In genomic region chr15:91589360-91589759, GRCh38 we compare ENCODE assay signal across 21 cellular contexts.
DNase-seq lines count a peak whose midpoint lies in the region; ATAC-seq lines count a peak whose summit lies in the region.
"Had no signal": no experiment of that assay in that cellular context is flagged by ENCODE, and none has a peak within 500 bp of the region (broad histone marks: within the 10 kb centered on the region; RNA-seq: fewer than 3 reads in every experiment).

No MANE protein-coding gene starts in this region.

- peaks cover 3% of the 10 kb centered on the region for H3K27me3 Mint-ChIP-seq in activated CD8-positive, alpha-beta memory T cell treated with anti-CD3 and anti-CD28 coated beads, Interleukin-2, amount 10 ng/mL, durations not matched to agents 7 days and 5 days
- peaks cover 16% of the 10 kb centered on the region for H3K27me3 Mint-ChIP-seq in activated T-helper 17 cell treated with anti-CD3 and anti-CD28 coated beads, Interleukin-2, amount 50 U/mL, for 72 hours

- H3K23ac ChIP-seq in mesendoderm (ENCODE audit: low read length), result no peak overlapping the region

- H3K9me3 ChIP-seq in Karpas-422 (ENCODE audit: low read length), result no peaks in the 10 kb centered on the region
- H3K9me3 ChIP-seq: adrenal gland, gastroesophageal sphincter, neutrophil had no signal

- no peak overlapping the region for H2BK15ac ChIP-seq in mesendoderm (replicated peaks; ENCODE audit: low read depth)

- no peak overlapping the region for H4K5ac ChIP-seq in mesendoderm (ENCODE audit: low read length)

- no peaks in the 10 kb centered on the region for H3K4me1 Mint-ChIP-seq in activated CD8-positive, alpha-beta memory T cell treated with anti-CD3 and anti-CD28 coated beads, Interleukin-2, amount 10 ng/mL, durations not matched to agents 7 days and 5 days
- no peaks in the 10 kb centered on the region for H3K4me1 Mint-ChIP-seq in activated T-helper 17 cell treated with anti-CD3 and anti-CD28 coated beads, Interleukin-2, amount 50 U/mL, for 72 hours
- H3K4me1 Mint-ChIP-seq: B cell; stimulated activated naive B cell treated with anti-CD40 and anti-IgM and Interleukin-4, amounts not matched to agents 10 μg/mL and 1 μg/mL and 100 μg/mL, for 72 hours had no signal

- H3K4me1 ChIP-seq in Karpas-422 (ENCODE audit: low read length) (no peaks in the 10 kb centered on the region), mesendoderm (ENCODE audit: control insufficient read depth, low read depth, low read length) (no peaks in the 10 kb centered on the region)
- H3K4me1 ChIP-seq: adrenal gland, gastroesophageal sphincter had no signal

- no peak overlapping the region for H2AK5ac ChIP-seq in mesendoderm (ENCODE audit: low read length)

- WGBS in mesendoderm (ENCODE audit: extremely low coverage, insufficient coverage, low lambda C conversion rate), result no CpG with 5 or more reads among the region's 3 CpGs

- no peak overlapping the region for H3K27ac Mint-ChIP-seq in activated CD8-positive, alpha-beta memory T cell treated with anti-CD3 and anti-CD28 coated beads, Interleukin-2, amount 10 ng/mL, durations not matched to agents 7 days and 5 days
- H3K27ac Mint-ChIP-seq in activated T-helper 17 cell treated with anti-CD3 and anti-CD28 coated beads, Interleukin-2, amount 50 U/mL, for 72 hours, result no peak overlapping the region
- H3K27ac Mint-ChIP-seq: B cell; stimulated activated naive B cell treated with anti-CD40 and anti-IgM and Interleukin-4, amounts not matched to agents 10 μg/mL and 1 μg/mL and 100 μg/mL, for 72 hours had no signal

- no peaks in the 10 kb centered on the region for H3K9me3 Mint-ChIP-seq in activated CD8-positive, alpha-beta memory T cell treated with anti-CD3 and anti-CD28 coated beads, Interleukin-2, amount 10 ng/mL, durations not matched to agents 7 days and 5 days (ENCODE audit: low read depth)
- H3K9me3 Mint-ChIP-seq in activated T-helper 17 cell treated with anti-CD3 and anti-CD28 coated beads, Interleukin-2, amount 50 U/mL, for 72 hours, result no peaks in the 10 kb centered on the region

- no peak overlapping the region for H3K9ac ChIP-seq in Karpas-422 (ENCODE audit: low read length)
- H3K9ac ChIP-seq in mesendoderm (ENCODE audit: low read length), result no peak overlapping the region
- H3K9ac ChIP-seq: GM23248 had no signal

- H3K9me2 ChIP-seq in Karpas-422 (replicated peaks; ENCODE audit: insufficient read depth, low read length), result no peaks in the 10 kb centered on the region

- H3K27me3 ChIP-seq in Karpas-422 (ENCODE audit: low read length) (no peaks in the 10 kb centered on the region), mesendoderm (ENCODE audit: insufficient read depth, low read length, poor library complexity) (no peaks in the 10 kb centered on the region)
- H3K27me3 ChIP-seq: neutrophil had no signal

- no peak overlapping the region for H2AFZ ChIP-seq in Karpas-422 (ENCODE audit: low read length)
- H2AFZ ChIP-seq: GM23248 had no signal

- no peak overlapping the region for H3K4ac ChIP-seq in mesendoderm (ENCODE audit: low read depth, low read length)

- H3K79me1 ChIP-seq in mesendoderm (ENCODE audit: low read length), result no peaks in the 10 kb centered on the region

- no peaks in the 10 kb centered on the region for H3K36me3 Mint-ChIP-seq in activated CD8-positive, alpha-beta memory T cell treated with anti-CD3 and anti-CD28 coated beads, Interleukin-2, amount 10 ng/mL, durations not matched to agents 7 days and 5 days
- H3K36me3 Mint-ChIP-seq in activated T-helper 17 cell treated with anti-CD3 and anti-CD28 coated beads, Interleukin-2, amount 50 U/mL, for 72 hours (ENCODE audit: low read depth), result no peaks in the 10 kb centered on the region
- H3K36me3 Mint-ChIP-seq: stimulated activated naive B cell treated with anti-CD40 and anti-IgM and Interleukin-4, amounts not matched to agents 10 μg/mL and 1 μg/mL and 100 μg/mL, for 72 hours had no signal

- H4K20me1 ChIP-seq in Karpas-422 (ENCODE audit: insufficient read depth, low read depth, low read length), result no peaks in the 10 kb centered on the region

- H3K27ac ChIP-seq in Karpas-422 (ENCODE audit: low read length) (no peak overlapping the region), mesendoderm (ENCODE audit: low read depth, low read length) (no peak overlapping the region)
- H3K27ac ChIP-seq: adrenal gland, gastroesophageal sphincter, GM23248, neutrophil had no signal

- H3K79me2 ChIP-seq in Karpas-422 (ENCODE audit: low read length), result no peaks in the 10 kb centered on the region
- no peaks in the 10 kb centered on the region for H3K79me2 ChIP-seq in mesendoderm (ENCODE audit: control insufficient read depth, insufficient read depth, low read length)

- H3K56ac ChIP-seq in mesendoderm (ENCODE audit: low read length), result no peak overlapping the region

- H2BK120ac ChIP-seq in mesendoderm (ENCODE audit: low read depth, low read length), result no peak overlapping the region

- no peak overlapping the region for H3K4me2 ChIP-seq in Karpas-422 (ENCODE audit: low read depth, low read length, poor library complexity, severe bottlenecking)
- H3K4me2 ChIP-seq in mesendoderm (ENCODE audit: low read length), result no peak overlapping the region

- DNase-seq in activated CD8-positive, alpha-beta memory T cell treated with anti-CD3 and anti-CD28 coated beads, Interleukin-2, amount 50 U/mL, for 24 hours (ENCODE audit: extremely low read depth), result peak; percentile 6
- no peak for DNase-seq in activated CD8-positive, alpha-beta memory T cell treated with anti-CD3 and anti-CD28 coated beads, Interleukin-2, amount 10 ng/mL, durations not matched to agents 7 days and 5 days
- DNase-seq in Karpas-422 (peak; percentile 47), mesendoderm (peak; percentile 18), NCI-H2196 treated with DMSO at 0.1 percent for 48 hours (lab: John Stamatoyannopoulos, UW; ENCODE audit: unreplicated experiment) (no peak), ACHN (no peak), epidermal melanocyte (ENCODE audit: insufficient read length, low spot score) (no peak)
- DNase-seq: adrenal gland; cerebellar nuclear complex; DMS153; GM23248; NCI-H1092 treated with DMSO at 0.1 percent for 48 hours; NCI-H2227 treated with DMSO at 0.1 percent for 48 hours; SHP77; stimulated activated naive B cell treated with anti-CD40 and anti-IgM and Interleukin-4, amounts not matched to agents 10 μg/mL and 1 μg/mL and 100 μg/mL, for 72 hours; T-helper 9 cell had no signal

- H4K8ac ChIP-seq in mesendoderm (ENCODE audit: low read depth, low read length), result no peak overlapping the region

- H3K4me3 Mint-ChIP-seq in activated CD8-positive, alpha-beta memory T cell treated with anti-CD3 and anti-CD28 coated beads, Interleukin-2, amount 10 ng/mL, durations not matched to agents 7 days and 5 days, result no peak overlapping the region
- no peak overlapping the region for H3K4me3 Mint-ChIP-seq in activated T-helper 17 cell treated with anti-CD3 and anti-CD28 coated beads, Interleukin-2, amount 50 U/mL, for 72 hours
- H3K4me3 Mint-ChIP-seq: B cell; stimulated activated naive B cell treated with anti-CD40 and anti-IgM and Interleukin-4, amounts not matched to agents 10 μg/mL and 1 μg/mL and 100 μg/mL, for 72 hours had no signal

- H2BK5ac ChIP-seq in mesendoderm (ENCODE audit: low read length), result no peak overlapping the region

- H3K4me3 ChIP-seq in Karpas-422 (ENCODE audit: low read length), result no peak overlapping the region
- no peak overlapping the region for H3K4me3 ChIP-seq in mesendoderm (ENCODE audit: low read length)
- H3K4me3 ChIP-seq: adrenal gland, gastroesophageal sphincter, GM23248 had no signal

- CTCF ChIA-PET in activated CD8-positive, alpha-beta memory T cell treated with anti-CD3 and anti-CD28 coated beads, Interleukin-2, amount 10 ng/mL, durations not matched to agents 7 days and 5 days (lab: Charles Lee), result interaction anchor here (1.1 kb wide), 1 partner anchor 489 kb away, joined by 3 read pairs; no protein-coding TSS in a partner anchor

- H3K18ac ChIP-seq in mesendoderm (ENCODE audit: low read length), result no peak overlapping the region

- no peak for ATAC-seq in activated CD8-positive, alpha-beta memory T cell treated with anti-CD3 and anti-CD28 coated beads, Interleukin-2, amount 10 ng/mL, durations not matched to agents 7 days and 5 days
- ATAC-seq in activated T-helper 17 cell treated with anti-CD3 and anti-CD28 coated beads, Interleukin-2, amount 50 U/mL, for 72 hours (replicated peaks), result peak; percentile 55
- ATAC-seq: gastroesophageal sphincter; sciatic nerve; stimulated activated naive B cell treated with anti-CD40 and anti-IgM and Interleukin-4, amounts not matched to agents 10 μg/mL and 1 μg/mL and 100 μg/mL, for 72 hours had no signal

- in situ Hi-C loops in ACHN (cut with HindIII; ENCODE audit: low pct_ligation_motif_present, low pct_unique_long_range_greater_than_20kb, low sequenced_read_pairs), result no loop called here

- H3K36me3 ChIP-seq in Karpas-422 (ENCODE audit: insufficient read depth, low read length) (no peaks in the 10 kb centered on the region), mesendoderm (ENCODE audit: control insufficient read depth, insufficient read depth, low read length) (no peaks in the 10 kb centered on the region)
- H3K36me3 ChIP-seq: adrenal gland, gastroesophageal sphincter, neutrophil had no signal

Comparison
In these comparisons a context has a peak if more than half of its experiments do, and no peak if none do; other contexts are left out.
1. DNase-seq: peak in activated CD8-positive, alpha-beta memory T cell treated with anti-CD3 and anti-CD28 coated beads, Interleukin-2, amount 50 U/mL, for 24 hours (single experiment), Karpas-422 (single experiment) and mesendoderm (single experiment); none in activated CD8-positive, alpha-beta memory T cell treated with anti-CD3 and anti-CD28 coated beads, Interleukin-2, amount 10 ng/mL, durations not matched to agents 7 days and 5 days (single experiment), NCI-H2196 treated with DMSO at 0.1 percent for 48 hours (single experiment), ACHN (single experiment) and epidermal melanocyte (single experiment).